8 cellular contexts compared by ENCODE assay signal in genomic region chr14:70886421-70887206, GRCh38. TPM values are rescaled to one million over a fixed set of nuclear protein-coding genes. Genes with fewer than 3 reads are reported as not detected.
DNase-seq lines count a peak whose midpoint lies in the region; ATAC-seq, FAIRE-seq and TF ChIP-seq lines count a peak whose summit lies in the region.

No MANE protein-coding gene starts in this region.

- no peak overlapping the region for H3K9ac ChIP-seq in HepG2 (ENCODE audit: insufficient read depth, low read depth, low read length)

- H3K4me2 ChIP-seq in HepG2 (ENCODE audit: low read depth, low read length) = no peak overlapping the region

- H3K36me3 ChIP-seq in right lobe of liver (no peaks in the 10 kb centered on the region), HepG2 (replicated peaks in 1 of 2; ENCODE audit: control insufficient read depth in 1 of 2, insufficient read depth in 2 of 2, low read length in 2 of 2) (no peaks in the 10 kb centered on the region), Caco-2 (ENCODE audit: control insufficient read depth, insufficient read depth, low read length) (no peaks in the 10 kb centered on the region), tibial artery (no peaks in the 10 kb centered on the region)

- TF ChIP-seq CTCF in right lobe of liver (IDR thresholded peaks at IDR 0.05) (no peak), HepG2 (CRISPR knock-in tag; IDR thresholded peaks at IDR 0.05) (no peak), Caco-2 (IDR thresholded peaks at IDR 0.05; ENCODE audit: insufficient read depth in 1 of 2, low read depth in 1 of 2, low read length in 1 of 2, severe bottlenecking in 1 of 2, unreplicated experiment in 1 of 2) (no peak), tibial artery (IDR thresholded peaks at IDR 0.05) (no peak), Calu3 (IDR thresholded peaks at IDR 0.05; ENCODE audit: unreplicated experiment) (no peak)

- H3K79me2 ChIP-seq in HepG2 (ENCODE audit: insufficient read depth, low read length) = no peaks in the 10 kb centered on the region

- TF ChIP-seq POLR2A in right lobe of liver (IDR thresholded peaks at IDR 0.05) (no peak), HepG2 (IDR thresholded peaks at IDR 0.05; ENCODE audit: insufficient read depth in 1 of 2, low read depth in 2 of 2, low read length in 2 of 2) (no peak)

- no peak for TF ChIP-seq RAD21 in HepG2 (CRISPR knock-in tag; IDR thresholded peaks at IDR 0.05)

- intact Hi-C loops in right lobe of liver (cut with DNase I) (no loop called here), HepG2 (cut with micrococcal nuclease; ENCODE audit: unreplicated experiment) (no loop called here), sciatic nerve (cut with DNase I) (no loop called here), Caco-2 (cut with micrococcal nuclease; ENCODE audit: unreplicated experiment) (no loop called here), tibial artery (cut with DNase I; ENCODE audit: low total_unique reads) (no loop called here), Calu3 (cut with micrococcal nuclease; ENCODE audit: unreplicated experiment) (no loop called here)

- CTCF ChIA-PET in HepG2 (lab: Yijun Ruan, JAX; ENCODE audit: low intra/inter-chr PET ratio, low total read pairs) = no interaction called here
- CTCF ChIA-PET in Caco-2 (lab: Charles Lee) = no interaction called here
- CTCF ChIA-PET in Calu3 (lab: Charles Lee) = no interaction called here

- peak in 3 of 4 donors; percentile 31 to 47 (median 38) for ATAC-seq in right lobe of liver
- no peak for ATAC-seq in HepG2
- peak; percentile 42 for ATAC-seq in HG03442 (IDR thresholded peaks at IDR 0.05; ENCODE audit: unreplicated experiment)
- ATAC-seq in sciatic nerve = peak; percentile 50

- TF ChIP-seq EP300 in HepG2 (IDR thresholded peaks at IDR 0.05; ENCODE audit: low read depth in 2 of 2, low read length in 2 of 2) (no peak), HepG2 (CRISPR knock-in tag; IDR thresholded peaks at IDR 0.05; ENCODE audit: borderline replicate concordance) (no peak)

- no peak overlapping the region for H3K4me3 Mint-ChIP-seq in Caco-2 (ENCODE audit: unreplicated experiment)
- H3K4me3 Mint-ChIP-seq in Calu3 (ENCODE audit: low read depth, unreplicated experiment) = no peak overlapping the region

- H3K27me3 Mint-ChIP-seq in Caco-2 (ENCODE audit: insufficient read depth, unreplicated experiment) = no peaks in the 10 kb centered on the region
- H3K27me3 Mint-ChIP-seq in Calu3 (ENCODE audit: unreplicated experiment) = peaks cover 33% of the 10 kb centered on the region

- H3K36me3 Mint-ChIP-seq in Caco-2 (ENCODE audit: insufficient read depth, unreplicated experiment) (no peaks in the 10 kb centered on the region), Calu3 (ENCODE audit: insufficient read depth, unreplicated experiment) (no peaks in the 10 kb centered on the region)

- no peak for FAIRE-seq in HepG2 (lab: Jason Lieb, UNC)

- 53% methylated on average over 5 of the region's 5 CpGs for WGBS in right lobe of liver (ENCODE audit: insufficient coverage, low coverage, low lambda C conversion rate, missing lambda C conversion rate)
- WGBS in HepG2 (ENCODE audit: low lambda C conversion rate) = 15% methylated on average over 5 of the region's 5 CpGs

- POLR2A ChIA-PET in HepG2 (lab: Yijun Ruan, JAX) (no interaction called here), Caco-2 (lab: Charles Lee) (no interaction called here)

- H3K4me1 ChIP-seq in right lobe of liver = no peaks in the 10 kb centered on the region
- no peaks in the 10 kb centered on the region for H3K4me1 ChIP-seq in HepG2 (ENCODE audit: insufficient read depth, low read length)
- H3K4me1 ChIP-seq in Caco-2 = no peaks in the 10 kb centered on the region; the same call in 1 of the 2 replicates
- peaks cover 0 to 20% (median 0%) of the 10 kb centered on the region in 4 donors for H3K4me1 ChIP-seq in tibial artery

- DNase-seq in right lobe of liver (no peak), HepG2 (ENCODE audit: low spot score) (no peak), sciatic nerve (ENCODE audit: low spot score) (no peak), Caco-2 (no peak), tibial artery (no peak), Calu3 (no peak)
- peak; percentile 72 for DNase-seq in activated CD8-positive, alpha-beta memory T cell treated with anti-CD3 and anti-CD28 coated beads, Interleukin-2, amount 50 U/mL, for 48 hours

- H4K20me1 ChIP-seq in HepG2 (ENCODE audit: insufficient read depth, low read length) = no peaks in the 10 kb centered on the region

- H3K27ac Mint-ChIP-seq in Caco-2 (ENCODE audit: unreplicated experiment) (no peak overlapping the region), Calu3 (ENCODE audit: unreplicated experiment) (no peak overlapping the region)

- H3K4me1 Mint-ChIP-seq in Caco-2 (ENCODE audit: low read depth, unreplicated experiment) (no peaks in the 10 kb centered on the region), Calu3 (ENCODE audit: low read depth, unreplicated experiment) (no peaks in the 10 kb centered on the region)

- no peaks in the 10 kb centered on the region for H3K9me3 Mint-ChIP-seq in Caco-2 (ENCODE audit: unreplicated experiment)
- no peaks in the 10 kb centered on the region for H3K9me3 Mint-ChIP-seq in Calu3 (ENCODE audit: low read depth, unreplicated experiment)

- no peak overlapping the region for H3K4me3 ChIP-seq in right lobe of liver
- H3K4me3 ChIP-seq in HepG2 (replicated peaks in 1 of 3; ENCODE audit: insufficient read depth in 1 of 3, low read depth in 2 of 3, low read length in 3 of 3) = no peak overlapping the region
- H3K4me3 ChIP-seq in Caco-2 (ENCODE audit: low read depth, low read length) = no peak overlapping the region
- no peak overlapping the region for H3K4me3 ChIP-seq in tibial artery

- no peak overlapping the region for H2AFZ ChIP-seq in HepG2 (ENCODE audit: low read length)

- in situ Hi-C loops in HepG2 (cut with HindIII; ENCODE audit: extremely low pct_ligation_motif_present, low pct_unique_long_range_greater_than_20kb) = no loop called here

- H3K9me3 ChIP-seq in right lobe of liver (no peaks in the 10 kb centered on the region), HepG2 (ENCODE audit: low read length) (no peaks in the 10 kb centered on the region), Caco-2 (no peaks in the 10 kb centered on the region), tibial artery (no peaks in the 10 kb centered on the region)

- no TSS peak for BruUV-seq in HepG2 (replicated peaks; lab: Mats Ljungman, UMichigan)
- BruUV-seq in Caco-2 (replicated peaks; lab: Mats Ljungman, UMichigan) = no TSS peak
- no TSS peak for BruUV-seq in Calu3 (replicated peaks; lab: Mats Ljungman, UMichigan)

- no peak overlapping the region for H3K27ac ChIP-seq in right lobe of liver
- H3K27ac ChIP-seq in HepG2 (ENCODE audit: extremely low read length, insufficient read depth, low read length) = no peak overlapping the region
- no peak overlapping the region for H3K27ac ChIP-seq in tibial artery

- H3K27me3 ChIP-seq in right lobe of liver = no peaks in the 10 kb centered on the region
- H3K27me3 ChIP-seq in HepG2 (ENCODE audit: control insufficient read depth in 1 of 2, insufficient read depth in 2 of 2, low read length in 2 of 2) = peaks cover 0 to 17% of the 10 kb centered on the region in 2 experiments; a peak in 3 of 5 replicates
- no peaks in the 10 kb centered on the region for H3K27me3 ChIP-seq in Caco-2 (replicated peaks; ENCODE audit: control insufficient read depth, insufficient read depth, low read length)
- H3K27me3 ChIP-seq in tibial artery = no peaks in the 10 kb centered on the region

TF ChIP-seq in HepG2, 621 proteins besides CTCF, POLR2A, EP300 and RAD21 (continues in another document):
- TF ChIP-seq GMEB2 (CRISPR knock-in tag; IDR thresholded peaks at IDR 0.05; ENCODE audit: low read depth) = no peak

RNA-seq across cellular contexts. Expression of gene PCNX1, which starts 20.6 kb away (rescaled TPM):
- total RNA-seq in right lobe of liver = 10 to 100 TPM; 25.4 to 33.2 (median 29.3) TPM
- total RNA-seq in HepG2 (2016; rRNA removed; fragmentation: Illumina TruSeq; extraction: Trizol) = 24.9 and 25.8 TPM in 2 replicates
- 20.2 and 22.1 TPM in 2 replicates for total RNA-seq in HepG2 (2016; cell fraction: cytosol; rRNA removed; fragmentation: Illumina TruSeq; extraction: Trizol; ENCODE audit: low read depth)
- total RNA-seq in HepG2 (2016; cell fraction: insoluble cytoplasmic fraction; rRNA removed; fragmentation: Illumina TruSeq; extraction: Trizol) = 21.5 and 23.3 TPM in 2 replicates
- total RNA-seq in HepG2 (2016; cell fraction: membrane; rRNA removed; fragmentation: Illumina TruSeq; extraction: Trizol) = 15.6 and 18.2 TPM in 2 replicates
- 49.9 and 59.2 TPM in 2 replicates for total RNA-seq in HepG2 (2016; cell fraction: nucleus; rRNA removed; fragmentation: Illumina TruSeq; extraction: Trizol)
- polyA plus RNA-seq in HepG2 (2011; rRNA removed) = 25.1 and 30.3 TPM in 2 replicates
- polyA plus RNA-seq in HepG2 (2011; cell fraction: cytosol; rRNA removed) = 15.9 and 19.5 TPM in 2 replicates
- polyA plus RNA-seq in HepG2 (2011; cell fraction: nucleus; rRNA removed) = 30.1 and 32.5 TPM in 2 replicates
- polyA plus RNA-seq in HepG2 (2012) = 12.4 and 12.5 TPM in 2 replicates
- polyA plus RNA-seq in HepG2 (2016; cell fraction: cytosol; fragmentation: Illumina TruSeq; extraction: Trizol; ENCODE audit: low read depth) = 2.1 and 2.3 TPM in 2 replicates
- 14.1 and 16.0 TPM in 2 replicates for polyA plus RNA-seq in HepG2 (2016; cell fraction: insoluble cytoplasmic fraction; fragmentation: Illumina TruSeq; extraction: Trizol; ENCODE audit: low read depth)
- 3.2 and 4.8 TPM in 2 replicates for polyA plus RNA-seq in HepG2 (2016; cell fraction: membrane; fragmentation: Illumina TruSeq; extraction: Trizol; ENCODE audit: low read depth)
- polyA plus RNA-seq in HepG2 (2016; cell fraction: nucleus; fragmentation: Illumina TruSeq; extraction: Trizol; ENCODE audit: insufficient read depth, low read depth) = 30.5 and 32.1 TPM in 2 replicates
- polyA minus RNA-seq in HepG2 (2011; rRNA and poly(A)+ RNA removed; ENCODE audit: low replicate concordance) = 177 and 200 TPM in 2 replicates
- polyA minus RNA-seq in HepG2 (2011; cell fraction: cytosol; rRNA and poly(A)+ RNA removed) = 61.3 and 74.0 TPM in 2 replicates
- polyA minus RNA-seq in HepG2 (2011; cell fraction: nucleus; rRNA and poly(A)+ RNA removed) = 155 and 160 TPM in 2 replicates
- 84.3 TPM for total RNA-seq in sciatic nerve
- 29.0 and 37.4 TPM in 2 replicates for total RNA-seq in Caco-2 (2022)
- total RNA-seq in Calu3 (2022) = 30.4 and 34.1 TPM in 2 replicates
